ENCODE assay signal across 8 cellular contexts in the genomic region with DNA sequence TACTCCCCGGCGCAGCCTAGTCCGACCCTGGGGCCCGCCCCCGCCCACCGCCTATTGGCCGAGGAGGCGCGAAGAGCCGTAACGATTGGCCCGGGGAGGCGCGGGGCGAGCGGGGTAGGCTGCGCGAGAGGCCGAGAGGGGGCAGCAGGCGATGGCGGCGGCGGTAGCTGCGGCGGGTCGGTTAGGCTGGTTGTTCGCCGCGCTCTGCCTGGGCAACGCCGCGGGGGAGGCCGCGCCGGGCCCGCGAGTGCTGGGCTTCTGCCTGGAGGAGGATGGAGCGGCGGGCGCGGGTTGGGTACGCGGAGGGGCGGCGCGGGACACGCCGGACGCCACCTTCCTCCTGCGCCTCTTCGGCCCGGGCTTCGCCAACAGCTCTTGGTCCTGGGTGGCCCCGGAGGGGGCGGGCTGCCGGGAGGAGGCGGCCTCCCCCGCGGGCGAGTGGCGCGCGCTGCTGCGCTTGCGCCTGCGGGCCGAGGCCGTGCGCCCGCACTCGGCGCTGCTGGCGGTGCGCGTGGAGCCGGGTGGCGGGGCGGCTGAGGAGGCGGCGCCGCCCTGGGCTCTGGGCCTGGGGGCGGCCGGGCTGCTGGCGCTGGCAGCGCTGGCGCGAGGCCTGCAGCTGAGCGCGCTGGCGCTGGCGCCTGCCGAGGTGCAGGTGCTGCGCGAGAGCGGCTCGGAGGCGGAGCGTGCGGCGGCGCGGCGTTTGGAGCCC. TPM values are rescaled to one million over a fixed set of nuclear protein-coding genes. Genes with fewer than 3 reads are reported as not detected.
DNase-seq lines count a peak whose midpoint lies in the region; ATAC-seq and TF ChIP-seq lines count a peak whose summit lies in the region.

A gene (plus strand): TSS at position 142 of the 709 bp plus-strand sequence. CDS start 10 bp downstream, at position 152.

- H3K4me2 ChIP-seq in fibroblast of lung (ENCODE audit: extremely low read depth, insufficient read depth, low read length), result peak within 1 kb of the TSS; percentile 98

- peaks cover 36% of the 10 kb centered on the region for H3K36me3 Mint-ChIP-seq in activated T-helper 1 cell treated with anti-CD3 and anti-CD28 coated beads, Interleukin-12 subunit alpha, Interleukin-12 subunit beta, Interleukin-2, Interleukin-4 antibody, amounts not matched to agents 30 ng/mL and 10 ng/mL and 1 ng/mL, durations not matched to agents 14 hours and 24 hours and 36 hours (ENCODE audit: low read depth)
- H3K36me3 Mint-ChIP-seq in natural killer cell, result no peaks in the 10 kb centered on the region

- H4K20me1 ChIP-seq in fibroblast of lung (ENCODE audit: control insufficient read depth, extremely low read depth, insufficient read depth, low read length), result no peaks in the 10 kb centered on the region

- H3K27ac Mint-ChIP-seq in activated T-helper 1 cell treated with anti-CD3 and anti-CD28 coated beads, Interleukin-12 subunit alpha, Interleukin-12 subunit beta, Interleukin-2, Interleukin-4 antibody, amounts not matched to agents 30 ng/mL and 10 ng/mL and 1 ng/mL, durations not matched to agents 14 hours and 24 hours and 36 hours, result peak within 1 kb of the TSS; percentile 91
- H3K27ac Mint-ChIP-seq in natural killer cell, result peak within 1 kb of the TSS; percentile 82

- intact Hi-C loops in activated T-helper 1 cell treated with anti-CD3 and anti-CD28 coated beads, Interleukin-12 subunit alpha, Interleukin-12 subunit beta, Interleukin-2, Interleukin-4 antibody, amounts not matched to agents 30 ng/mL and 10 ng/mL and 1 ng/mL, durations not matched to agents 14 hours and 24 hours and 36 hours (cut with micrococcal nuclease), result loop anchor here (1.0 to 5.0 kb wide), 7 partner anchors 42 to 494 kb away; a partner anchor contains a TSS
- intact Hi-C loops in natural killer cell (cut with micrococcal nuclease), result loop anchor here (1.0 to 5.0 kb wide), 3 partner anchors 41 to 146 kb away; a partner anchor contains a TSS

- H3K4me3 ChIP-seq in fibroblast of lung (replicated peaks in 1 of 4; ENCODE audit: control extremely low read depth in 1 of 4, insufficient read depth in 1 of 4, low read depth in 3 of 4, low read length in 4 of 4), result peak within 1 kb of the TSS; percentile 60 to 71 (median 66)

- peak within 1 kb of the TSS; percentile 62 for H3K9ac ChIP-seq in fibroblast of lung (ENCODE audit: insufficient read depth, low read length)

- no peaks in the 10 kb centered on the region for H3K27me3 Mint-ChIP-seq in activated T-helper 1 cell treated with anti-CD3 and anti-CD28 coated beads, Interleukin-12 subunit alpha, Interleukin-12 subunit beta, Interleukin-2, Interleukin-4 antibody, amounts not matched to agents 30 ng/mL and 10 ng/mL and 1 ng/mL, durations not matched to agents 14 hours and 24 hours and 36 hours (ENCODE audit: insufficient read depth)
- H3K27me3 Mint-ChIP-seq in natural killer cell (ENCODE audit: low read depth in 2 of 2), result no peaks in the 10 kb centered on the region

- H3K27me3 ChIP-seq in fibroblast of lung (ENCODE audit: control insufficient read depth, insufficient read depth, low read length), result no peaks in the 10 kb centered on the region

- H3K27ac ChIP-seq in fibroblast of lung (ENCODE audit: insufficient read depth, low read length), result peak within 1 kb of the TSS; percentile 36

- H3K9me3 Mint-ChIP-seq in activated T-helper 1 cell treated with anti-CD3 and anti-CD28 coated beads, Interleukin-12 subunit alpha, Interleukin-12 subunit beta, Interleukin-2, Interleukin-4 antibody, amounts not matched to agents 30 ng/mL and 10 ng/mL and 1 ng/mL, durations not matched to agents 14 hours and 24 hours and 36 hours, result no peaks in the 10 kb centered on the region
- H3K9me3 Mint-ChIP-seq in natural killer cell, result no peaks in the 10 kb centered on the region

- H3K79me2 ChIP-seq in fibroblast of lung (ENCODE audit: control insufficient read depth, insufficient read depth, low read length), result peaks cover 3% of the 10 kb centered on the region

- peaks cover 7% of the 10 kb centered on the region for H3K4me1 ChIP-seq in fibroblast of lung (ENCODE audit: control insufficient read depth, extremely low read depth, insufficient read depth, low read length)

- DNase-seq in ELR (ENCODE audit: low read depth) (peak; percentile 95), H4 (ENCODE audit: low spot score) (peak; percentile 84), RPMI7951 (ENCODE audit: low read depth) (peak; percentile 91), fibroblast of lung (ENCODE audit: low read depth in 2 of 2) (peak; percentile 89 to 93), natural killer cell (peak; percentile 97)
- DNase-seq in activated T-helper 1 cell treated with anti-CD3 and anti-CD28 coated beads, Interleukin-12 subunit alpha, Interleukin-12 subunit beta, Interleukin-2, Interleukin-4 antibody, amounts not matched to agents 30 ng/mL and 10 ng/mL and 1 ng/mL, durations not matched to agents 14 hours and 24 hours and 36 hours (ENCODE audit: low spot score), result peak; percentile 97
- DNase-seq in stimulated activated naive CD4-positive, alpha-beta T cell (lab: John Stamatoyannopoulos, UW), result peak; percentile 86 to 93 (median 91)

- H2AFZ ChIP-seq in fibroblast of lung (ENCODE audit: low read length), result peak within 1 kb of the TSS; percentile 70

- no peaks in the 10 kb centered on the region for H3K36me3 ChIP-seq in fibroblast of lung (ENCODE audit: control insufficient read depth, insufficient read depth, low read length)

- peak within 1 kb of the TSS; percentile 93 for H3K4me3 Mint-ChIP-seq in activated T-helper 1 cell treated with anti-CD3 and anti-CD28 coated beads, Interleukin-12 subunit alpha, Interleukin-12 subunit beta, Interleukin-2, Interleukin-4 antibody, amounts not matched to agents 30 ng/mL and 10 ng/mL and 1 ng/mL, durations not matched to agents 14 hours and 24 hours and 36 hours
- H3K4me3 Mint-ChIP-seq in natural killer cell, result peak within 1 kb of the TSS; percentile 88

- H3K4me1 Mint-ChIP-seq in activated T-helper 1 cell treated with anti-CD3 and anti-CD28 coated beads, Interleukin-12 subunit alpha, Interleukin-12 subunit beta, Interleukin-2, Interleukin-4 antibody, amounts not matched to agents 30 ng/mL and 10 ng/mL and 1 ng/mL, durations not matched to agents 14 hours and 24 hours and 36 hours (ENCODE audit: low read depth), result peaks cover 54% of the 10 kb centered on the region
- peaks cover 56 to 66% of the 10 kb centered on the region in 2 donors for H3K4me1 Mint-ChIP-seq in natural killer cell

- H3K9me3 ChIP-seq in fibroblast of lung (ENCODE audit: control insufficient read depth, insufficient read depth, low read depth, low read length), result no peaks in the 10 kb centered on the region

- TF ChIP-seq CTCF in LNCAP (IDR thresholded peaks at IDR 0.05) (peak; percentile 33; the same call in 1 of the 2 replicates), fibroblast of lung (conservative IDR thresholded peaks at IDR 0.05 in 1 of 2, IDR thresholded peaks at IDR 0.05 in 1 of 2; ENCODE audit: low read depth in 1 of 2, low read length in 2 of 2) (peak; percentile 29 to 41), natural killer cell (IDR thresholded peaks at IDR 0.05) (peak; percentile 60)

- peak; percentile 88 to 97 (median 89) for ATAC-seq in natural killer cell

RNA-seq across cellular contexts. Expression of the gene that starts here (rescaled TPM):
- total RNA-seq in H4 (2014; rRNA removed; shearing (Covaris generic)), result 3.4 and 3.5 TPM in 2 replicates
- 3.6 and 4.8 TPM in 2 replicates for total RNA-seq in RPMI7951 (2014; rRNA removed; shearing (Covaris generic))
- total RNA-seq in activated T-helper 1 cell treated with anti-CD3 and anti-CD28 coated beads, Interleukin-12 subunit alpha, Interleukin-12 subunit beta, Interleukin-2, Interleukin-4 antibody, amounts not matched to agents 30 ng/mL and 10 ng/mL and 1 ng/mL, durations not matched to agents 14 hours and 24 hours and 36 hours, result 26.1 and 31.4 TPM in 2 replicates
- total RNA-seq in fibroblast of lung (9.9 and 13.1 TPM in 2 replicates), natural killer cell (10 to 100 TPM; 33.8 to 55.2 (median 45.6) TPM)
- polyA plus RNA-seq in fibroblast of lung, result 4.3 and 5.5 TPM in 2 replicates
- 5.5 and 7.3 TPM in 2 replicates for polyA plus RNA-seq in fibroblast of lung (2012)
- 23.9 and 24.4 TPM in 2 replicates for polyA minus RNA-seq in fibroblast of lung (ENCODE audit: low replicate concordance)

Comparison
In these comparisons a context has a peak if more than half of its experiments do, and no peak if none do; other contexts are left out.
1. Peak in every context shown above with its lines: DNase-seq, ATAC-seq, H3K4me3 ChIP-seq and H3K27ac ChIP-seq.